ENCODE assay signal across 1 cellular context in the genomic region with DNA sequence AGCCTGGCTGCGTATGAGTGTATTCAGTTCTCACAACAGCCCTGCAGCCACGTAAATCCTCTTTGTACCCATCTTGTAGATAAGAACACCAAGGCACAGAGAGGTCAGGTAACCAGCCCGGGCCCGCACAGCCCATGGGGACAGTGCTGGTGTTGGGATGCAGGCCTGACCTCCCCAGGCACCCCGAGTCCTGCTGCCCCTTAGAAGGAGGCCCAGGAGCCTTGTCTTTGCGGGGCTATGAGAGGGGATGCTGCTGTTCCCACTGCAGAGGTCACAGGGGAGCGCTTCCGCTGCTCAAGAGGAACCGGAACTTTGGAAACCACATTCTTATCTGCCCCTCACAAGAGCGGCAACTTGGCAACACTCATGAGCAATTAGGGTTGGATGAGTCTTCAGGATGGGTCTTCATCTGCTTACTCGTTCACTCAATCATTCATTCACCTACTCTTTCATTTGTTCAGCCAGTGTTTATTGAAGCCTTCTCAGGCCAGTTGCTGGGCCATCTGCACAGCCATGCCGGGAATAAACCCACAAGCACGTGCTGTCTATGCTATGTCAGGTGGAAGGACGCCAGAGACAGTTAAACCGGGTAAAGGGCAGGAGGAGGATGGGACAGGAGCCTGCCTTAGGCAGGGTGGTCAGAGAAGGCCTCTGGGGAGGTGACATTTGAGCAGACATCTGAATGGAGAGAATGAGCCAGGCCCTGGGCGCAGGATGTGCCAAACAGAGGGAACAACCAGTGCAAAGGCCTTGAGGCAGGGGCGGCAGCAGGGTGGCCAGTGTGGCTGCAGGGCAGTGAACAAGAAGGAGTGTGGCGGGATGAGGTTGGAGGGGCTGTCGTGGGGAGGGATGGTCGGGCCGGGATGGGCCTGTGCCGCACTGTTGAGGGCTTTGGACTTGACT.
TF ChIP-seq lines count a peak whose summit lies in the region.

No MANE protein-coding gene starts in this region.

TF ChIP-seq in K562, 482 proteins besides CTCF, POLR2A, EP300 and RAD21 (continued from another document and continues in another):
- TF ChIP-seq, protein P1, sequence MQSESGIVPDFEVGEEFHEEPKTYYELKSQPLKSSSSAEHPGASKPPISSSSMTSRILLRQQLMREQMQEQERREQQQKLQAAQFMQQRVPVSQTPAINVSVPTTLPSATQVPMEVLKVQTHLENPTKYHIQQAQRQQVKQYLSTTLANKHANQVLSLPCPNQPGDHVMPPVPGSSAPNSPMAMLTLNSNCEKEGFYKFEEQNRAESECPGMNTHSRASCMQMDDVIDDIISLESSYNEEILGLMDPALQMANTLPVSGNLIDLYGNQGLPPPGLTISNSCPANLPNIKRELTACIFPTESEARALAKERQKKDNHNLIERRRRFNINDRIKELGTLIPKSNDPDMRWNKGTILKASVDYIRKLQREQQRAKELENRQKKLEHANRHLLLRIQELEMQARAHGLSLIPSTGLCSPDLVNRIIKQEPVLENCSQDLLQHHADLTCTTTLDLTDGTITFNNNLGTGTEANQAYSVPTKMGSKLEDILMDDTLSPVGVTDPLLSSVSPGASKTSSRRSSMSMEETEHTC (IDR thresholded peaks at IDR 0.05), result 0 out of 2 replicates have a peak, but pooled peaks have one; percentile 31
- TF ChIP-seq SUPT5H (IDR thresholded peaks at IDR 0.05) (no peak), FOSL1 (tag; conservative IDR thresholded peaks at IDR 0.05) (peak; percentile 87), ZNF830 (CRISPR knock-in tag; IDR thresholded peaks at IDR 0.05) (no peak), NUFIP1 (IDR thresholded peaks at IDR 0.05; ENCODE audit: partially characterized antibody) (peak; percentile 70), STAT5A (IDR thresholded peaks at IDR 0.05; ENCODE audit: borderline replicate concordance, low read length) (peak; percentile 75), ZNF212 (CRISPR knock-in tag; IDR thresholded peaks at IDR 0.05) (no peak), CHD1 (IDR thresholded peaks at IDR 0.05; ENCODE audit: low read length) (no peak), BDP1 (IDR thresholded peaks at IDR 0.05; ENCODE audit: insufficient read depth, insufficient read length) (no peak), CBX3 (IDR thresholded peaks at IDR 0.05; ENCODE audit: borderline replicate concordance in 1 of 2, low read length in 2 of 2) (peak in 1 of 2 experiments; percentile 86; a peak in 2 of 3 replicates), TFAM (CRISPR knock-in tag; conservative IDR thresholded peaks at IDR 0.05) (no peak), HDAC8 (tag; IDR thresholded peaks at IDR 0.05) (peak; percentile 73), BRF1 (IDR thresholded peaks at IDR 0.05; ENCODE audit: borderline replicate concordance, extremely low read depth, insufficient read length) (no peak), HLTF (IDR thresholded peaks at IDR 0.05) (no peak), SMAD4 (CRISPR knock-in tag; conservative IDR thresholded peaks at IDR 0.05) (peak; percentile 90), ZNF707 (CRISPR knock-in tag; conservative IDR thresholded peaks at IDR 0.05) (no peak; the same call in 1 of the 2 replicates), MAZ (CRISPR knock-in tag; conservative IDR thresholded peaks at IDR 0.05 in 1 of 2, IDR thresholded peaks at IDR 0.05 in 1 of 2) (peak; percentile 14 to 33; a peak in 2 of 4 replicates), SREBF1 (IDR thresholded peaks at IDR 0.05; ENCODE audit: borderline replicate concordance, low read depth, low read length) (no peak), DMBX1 (CRISPR knock-in tag; IDR thresholded peaks at IDR 0.05; ENCODE audit: borderline replicate concordance) (peak; percentile 88), CEBPB (tag; IDR thresholded peaks at IDR 0.05) (0 out of 2 replicates have a peak, but pooled peaks have one; percentile 6), SMAD2 (IDR thresholded peaks at IDR 0.05; ENCODE audit: low read depth, low read length) (no peak), NR1H2 (CRISPR knock-in tag; IDR thresholded peaks at IDR 0.05) (0 out of 2 replicates have a peak, but pooled peaks have one; percentile 52), POLR2AphosphoS5 (IDR thresholded peaks at IDR 0.05; ENCODE audit: control insufficient read depth, insufficient read depth, low read depth, low read length) (peak; percentile 77; the same call in 1 of the 2 replicates), SRF (CRISPR knock-in tag; IDR thresholded peaks at IDR 0.05) (no peak), CBX1 (IDR thresholded peaks at IDR 0.05; ENCODE audit: low read depth) (peak; percentile 99; the same call in 1 of the 2 replicates)
- TF ChIP-seq, protein P2, sequence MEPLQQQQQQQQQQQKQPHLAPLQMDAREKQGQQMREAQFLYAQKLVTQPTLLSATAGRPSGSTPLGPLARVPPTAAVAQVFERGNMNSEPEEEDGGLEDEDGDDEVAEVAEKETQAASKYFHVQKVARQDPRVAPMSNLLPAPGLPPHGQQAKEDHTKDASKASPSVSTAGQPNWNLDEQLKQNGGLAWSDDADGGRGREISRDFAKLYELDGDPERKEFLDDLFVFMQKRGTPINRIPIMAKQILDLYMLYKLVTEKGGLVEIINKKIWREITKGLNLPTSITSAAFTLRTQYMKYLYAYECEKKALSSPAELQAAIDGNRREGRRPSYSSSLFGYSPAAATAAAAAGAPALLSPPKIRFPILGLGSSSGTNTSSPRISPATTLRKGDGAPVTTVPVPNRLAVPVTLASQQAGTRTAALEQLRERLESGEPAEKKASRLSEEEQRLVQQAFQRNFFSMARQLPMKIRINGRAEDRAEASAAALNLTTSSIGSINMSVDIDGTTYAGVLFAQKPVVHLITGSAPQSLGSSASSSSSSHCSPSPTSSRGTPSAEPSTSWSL (CRISPR knock-in tag; IDR thresholded peaks at IDR 0.05; ENCODE audit: borderline replicate concordance), result no peak
- TF ChIP-seq, protein P3, sequence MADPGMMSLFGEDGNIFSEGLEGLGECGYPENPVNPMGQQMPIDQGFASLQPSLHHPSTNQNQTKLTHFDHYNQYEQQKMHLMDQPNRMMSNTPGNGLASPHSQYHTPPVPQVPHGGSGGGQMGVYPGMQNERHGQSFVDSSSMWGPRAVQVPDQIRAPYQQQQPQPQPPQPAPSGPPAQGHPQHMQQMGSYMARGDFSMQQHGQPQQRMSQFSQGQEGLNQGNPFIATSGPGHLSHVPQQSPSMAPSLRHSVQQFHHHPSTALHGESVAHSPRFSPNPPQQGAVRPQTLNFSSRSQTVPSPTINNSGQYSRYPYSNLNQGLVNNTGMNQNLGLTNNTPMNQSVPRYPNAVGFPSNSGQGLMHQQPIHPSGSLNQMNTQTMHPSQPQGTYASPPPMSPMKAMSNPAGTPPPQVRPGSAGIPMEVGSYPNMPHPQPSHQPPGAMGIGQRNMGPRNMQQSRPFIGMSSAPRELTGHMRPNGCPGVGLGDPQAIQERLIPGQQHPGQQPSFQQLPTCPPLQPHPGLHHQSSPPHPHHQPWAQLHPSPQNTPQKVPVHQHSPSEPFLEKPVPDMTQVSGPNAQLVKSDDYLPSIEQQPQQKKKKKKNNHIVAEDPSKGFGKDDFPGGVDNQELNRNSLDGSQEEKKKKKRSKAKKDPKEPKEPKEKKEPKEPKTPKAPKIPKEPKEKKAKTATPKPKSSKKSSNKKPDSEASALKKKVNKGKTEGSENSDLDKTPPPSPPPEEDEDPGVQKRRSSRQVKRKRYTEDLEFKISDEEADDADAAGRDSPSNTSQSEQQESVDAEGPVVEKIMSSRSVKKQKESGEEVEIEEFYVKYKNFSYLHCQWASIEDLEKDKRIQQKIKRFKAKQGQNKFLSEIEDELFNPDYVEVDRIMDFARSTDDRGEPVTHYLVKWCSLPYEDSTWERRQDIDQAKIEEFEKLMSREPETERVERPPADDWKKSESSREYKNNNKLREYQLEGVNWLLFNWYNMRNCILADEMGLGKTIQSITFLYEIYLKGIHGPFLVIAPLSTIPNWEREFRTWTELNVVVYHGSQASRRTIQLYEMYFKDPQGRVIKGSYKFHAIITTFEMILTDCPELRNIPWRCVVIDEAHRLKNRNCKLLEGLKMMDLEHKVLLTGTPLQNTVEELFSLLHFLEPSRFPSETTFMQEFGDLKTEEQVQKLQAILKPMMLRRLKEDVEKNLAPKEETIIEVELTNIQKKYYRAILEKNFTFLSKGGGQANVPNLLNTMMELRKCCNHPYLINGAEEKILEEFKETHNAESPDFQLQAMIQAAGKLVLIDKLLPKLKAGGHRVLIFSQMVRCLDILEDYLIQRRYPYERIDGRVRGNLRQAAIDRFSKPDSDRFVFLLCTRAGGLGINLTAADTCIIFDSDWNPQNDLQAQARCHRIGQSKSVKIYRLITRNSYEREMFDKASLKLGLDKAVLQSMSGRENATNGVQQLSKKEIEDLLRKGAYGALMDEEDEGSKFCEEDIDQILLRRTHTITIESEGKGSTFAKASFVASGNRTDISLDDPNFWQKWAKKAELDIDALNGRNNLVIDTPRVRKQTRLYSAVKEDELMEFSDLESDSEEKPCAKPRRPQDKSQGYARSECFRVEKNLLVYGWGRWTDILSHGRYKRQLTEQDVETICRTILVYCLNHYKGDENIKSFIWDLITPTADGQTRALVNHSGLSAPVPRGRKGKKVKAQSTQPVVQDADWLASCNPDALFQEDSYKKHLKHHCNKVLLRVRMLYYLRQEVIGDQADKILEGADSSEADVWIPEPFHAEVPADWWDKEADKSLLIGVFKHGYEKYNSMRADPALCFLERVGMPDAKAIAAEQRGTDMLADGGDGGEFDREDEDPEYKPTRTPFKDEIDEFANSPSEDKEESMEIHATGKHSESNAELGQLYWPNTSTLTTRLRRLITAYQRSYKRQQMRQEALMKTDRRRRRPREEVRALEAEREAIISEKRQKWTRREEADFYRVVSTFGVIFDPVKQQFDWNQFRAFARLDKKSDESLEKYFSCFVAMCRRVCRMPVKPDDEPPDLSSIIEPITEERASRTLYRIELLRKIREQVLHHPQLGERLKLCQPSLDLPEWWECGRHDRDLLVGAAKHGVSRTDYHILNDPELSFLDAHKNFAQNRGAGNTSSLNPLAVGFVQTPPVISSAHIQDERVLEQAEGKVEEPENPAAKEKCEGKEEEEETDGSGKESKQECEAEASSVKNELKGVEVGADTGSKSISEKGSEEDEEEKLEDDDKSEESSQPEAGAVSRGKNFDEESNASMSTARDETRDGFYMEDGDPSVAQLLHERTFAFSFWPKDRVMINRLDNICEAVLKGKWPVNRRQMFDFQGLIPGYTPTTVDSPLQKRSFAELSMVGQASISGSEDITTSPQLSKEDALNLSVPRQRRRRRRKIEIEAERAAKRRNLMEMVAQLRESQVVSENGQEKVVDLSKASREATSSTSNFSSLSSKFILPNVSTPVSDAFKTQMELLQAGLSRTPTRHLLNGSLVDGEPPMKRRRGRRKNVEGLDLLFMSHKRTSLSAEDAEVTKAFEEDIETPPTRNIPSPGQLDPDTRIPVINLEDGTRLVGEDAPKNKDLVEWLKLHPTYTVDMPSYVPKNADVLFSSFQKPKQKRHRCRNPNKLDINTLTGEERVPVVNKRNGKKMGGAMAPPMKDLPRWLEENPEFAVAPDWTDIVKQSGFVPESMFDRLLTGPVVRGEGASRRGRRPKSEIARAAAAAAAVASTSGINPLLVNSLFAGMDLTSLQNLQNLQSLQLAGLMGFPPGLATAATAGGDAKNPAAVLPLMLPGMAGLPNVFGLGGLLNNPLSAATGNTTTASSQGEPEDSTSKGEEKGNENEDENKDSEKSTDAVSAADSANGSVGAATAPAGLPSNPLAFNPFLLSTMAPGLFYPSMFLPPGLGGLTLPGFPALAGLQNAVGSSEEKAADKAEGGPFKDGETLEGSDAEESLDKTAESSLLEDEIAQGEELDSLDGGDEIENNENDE (IDR thresholded peaks at IDR 0.05; ENCODE audit: low read depth, low read length), result no peak
- TF ChIP-seq, protein P4, sequence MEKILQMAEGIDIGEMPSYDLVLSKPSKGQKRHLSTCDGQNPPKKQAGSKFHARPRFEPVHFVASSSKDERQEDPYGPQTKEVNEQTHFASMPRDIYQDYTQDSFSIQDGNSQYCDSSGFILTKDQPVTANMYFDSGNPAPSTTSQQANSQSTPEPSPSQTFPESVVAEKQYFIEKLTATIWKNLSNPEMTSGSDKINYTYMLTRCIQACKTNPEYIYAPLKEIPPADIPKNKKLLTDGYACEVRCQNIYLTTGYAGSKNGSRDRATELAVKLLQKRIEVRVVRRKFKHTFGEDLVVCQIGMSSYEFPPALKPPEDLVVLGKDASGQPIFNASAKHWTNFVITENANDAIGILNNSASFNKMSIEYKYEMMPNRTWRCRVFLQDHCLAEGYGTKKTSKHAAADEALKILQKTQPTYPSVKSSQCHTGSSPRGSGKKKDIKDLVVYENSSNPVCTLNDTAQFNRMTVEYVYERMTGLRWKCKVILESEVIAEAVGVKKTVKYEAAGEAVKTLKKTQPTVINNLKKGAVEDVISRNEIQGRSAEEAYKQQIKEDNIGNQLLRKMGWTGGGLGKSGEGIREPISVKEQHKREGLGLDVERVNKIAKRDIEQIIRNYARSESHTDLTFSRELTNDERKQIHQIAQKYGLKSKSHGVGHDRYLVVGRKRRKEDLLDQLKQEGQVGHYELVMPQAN (IDR thresholded peaks at IDR 0.05; ENCODE audit: borderline replicate concordance), result no peak
- TF ChIP-seq, protein P5, sequence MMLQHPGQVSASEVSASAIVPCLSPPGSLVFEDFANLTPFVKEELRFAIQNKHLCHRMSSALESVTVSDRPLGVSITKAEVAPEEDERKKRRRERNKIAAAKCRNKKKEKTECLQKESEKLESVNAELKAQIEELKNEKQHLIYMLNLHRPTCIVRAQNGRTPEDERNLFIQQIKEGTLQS (IDR thresholded peaks at IDR 0.05), result peak; percentile 38; the same call in 1 of the 2 replicates
- TF ChIP-seq, protein P5 (CRISPR knock-in tag; conservative IDR thresholded peaks at IDR 0.05), result 0 out of 2 replicates have a peak, but pooled peaks have one; percentile 47
- TF ChIP-seq, protein P6, sequence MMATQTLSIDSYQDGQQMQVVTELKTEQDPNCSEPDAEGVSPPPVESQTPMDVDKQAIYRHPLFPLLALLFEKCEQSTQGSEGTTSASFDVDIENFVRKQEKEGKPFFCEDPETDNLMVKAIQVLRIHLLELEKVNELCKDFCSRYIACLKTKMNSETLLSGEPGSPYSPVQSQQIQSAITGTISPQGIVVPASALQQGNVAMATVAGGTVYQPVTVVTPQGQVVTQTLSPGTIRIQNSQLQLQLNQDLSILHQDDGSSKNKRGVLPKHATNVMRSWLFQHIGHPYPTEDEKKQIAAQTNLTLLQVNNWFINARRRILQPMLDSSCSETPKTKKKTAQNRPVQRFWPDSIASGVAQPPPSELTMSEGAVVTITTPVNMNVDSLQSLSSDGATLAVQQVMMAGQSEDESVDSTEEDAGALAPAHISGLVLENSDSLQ (IDR thresholded peaks at IDR 0.05), result peak; percentile 43
- TF ChIP-seq, protein P7, sequence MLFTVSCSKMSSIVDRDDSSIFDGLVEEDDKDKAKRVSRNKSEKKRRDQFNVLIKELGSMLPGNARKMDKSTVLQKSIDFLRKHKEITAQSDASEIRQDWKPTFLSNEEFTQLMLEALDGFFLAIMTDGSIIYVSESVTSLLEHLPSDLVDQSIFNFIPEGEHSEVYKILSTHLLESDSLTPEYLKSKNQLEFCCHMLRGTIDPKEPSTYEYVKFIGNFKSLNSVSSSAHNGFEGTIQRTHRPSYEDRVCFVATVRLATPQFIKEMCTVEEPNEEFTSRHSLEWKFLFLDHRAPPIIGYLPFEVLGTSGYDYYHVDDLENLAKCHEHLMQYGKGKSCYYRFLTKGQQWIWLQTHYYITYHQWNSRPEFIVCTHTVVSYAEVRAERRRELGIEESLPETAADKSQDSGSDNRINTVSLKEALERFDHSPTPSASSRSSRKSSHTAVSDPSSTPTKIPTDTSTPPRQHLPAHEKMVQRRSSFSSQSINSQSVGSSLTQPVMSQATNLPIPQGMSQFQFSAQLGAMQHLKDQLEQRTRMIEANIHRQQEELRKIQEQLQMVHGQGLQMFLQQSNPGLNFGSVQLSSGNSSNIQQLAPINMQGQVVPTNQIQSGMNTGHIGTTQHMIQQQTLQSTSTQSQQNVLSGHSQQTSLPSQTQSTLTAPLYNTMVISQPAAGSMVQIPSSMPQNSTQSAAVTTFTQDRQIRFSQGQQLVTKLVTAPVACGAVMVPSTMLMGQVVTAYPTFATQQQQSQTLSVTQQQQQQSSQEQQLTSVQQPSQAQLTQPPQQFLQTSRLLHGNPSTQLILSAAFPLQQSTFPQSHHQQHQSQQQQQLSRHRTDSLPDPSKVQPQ (CRISPR knock-in tag; IDR thresholded peaks at IDR 0.05; ENCODE audit: borderline replicate concordance), result no peak
